Comparison of ENCODE assay signal across 9 cellular contexts in genomic region chr3:197367081-197367780, GRCh38.
DNase-seq lines count a peak whose midpoint lies in the region; ATAC-seq and TF ChIP-seq lines count a peak whose summit lies in the region.
"Had no signal": no experiment of that assay in that cellular context is flagged by ENCODE, and none has a peak within 500 bp of the region (broad histone marks: within the 10 kb centered on the region; RNA-seq: fewer than 3 reads in every experiment).

No MANE protein-coding gene starts in this region.

- peaks cover 22% of the 10 kb centered on the region for H3F3A ChIP-seq in smooth muscle cell (ENCODE audit: low read depth)

- no peak overlapping the region for H3T11ph ChIP-seq in H9 (ENCODE audit: low read length)

- no peak overlapping the region for H3K9ac ChIP-seq in H9 (ENCODE audit: extremely low read depth, insufficient read length, low read length)
- no peak overlapping the region for H3K9ac ChIP-seq in smooth muscle cell (ENCODE audit: low read depth)

- H3K79me2 ChIP-seq in H9 (ENCODE audit: insufficient read depth, low read length) (no peaks in the 10 kb centered on the region), smooth muscle cell (ENCODE audit: low read depth) (no peaks in the 10 kb centered on the region)

- H3K23ac ChIP-seq in H9 (ENCODE audit: insufficient read length, low read depth, low read length), result no peak overlapping the region

- no peak overlapping the region for H2BK12ac ChIP-seq in H9 (ENCODE audit: insufficient read length, low read depth, low read length)

- POLR2A ChIA-PET in CD8-positive, alpha-beta memory T cell (lab: Charles Lee), result no interaction called here

- H3K4me1 Mint-ChIP-seq in H9, result peaks cover 54 to 61% of the 10 kb centered on the region in 2 experiments
- H3K4me1 Mint-ChIP-seq in CD8-positive, alpha-beta memory T cell, result no peaks in the 10 kb centered on the region

- H2AFZ ChIP-seq in H9 (ENCODE audit: low read length) (no peak overlapping the region), smooth muscle cell (ENCODE audit: low read depth) (no peak overlapping the region)

- H3K23me2 ChIP-seq in H9 (ENCODE audit: insufficient read length, low read depth, low read length, poor library complexity, severe bottlenecking), result no peaks in the 10 kb centered on the region

- TF ChIP-seq CTCF in H9 (conservative IDR thresholded peaks at IDR 0.05) (no peak), smooth muscle cell (IDR thresholded peaks at IDR 0.05; ENCODE audit: borderline replicate concordance, insufficient read depth, poor library complexity, severe bottlenecking) (no peak)

- no peak overlapping the region for H2BK120ac ChIP-seq in H9 (ENCODE audit: low read depth, low read length, poor library complexity, severe bottlenecking)

- no peak for DNase-seq in H9
- peak; percentile 87 for DNase-seq in NCI-H69 (lab: John Stamatoyannopoulos, UW)
- DNase-seq in epithelial cell of prostate (ENCODE audit: low read depth, low spot score), result peak; percentile 86
- DNase-seq in smooth muscle cell (lab: John Stamatoyannopoulos, UW; ENCODE audit: unreplicated experiment), result peak; percentile 15
- DNase-seq in CD8-positive, alpha-beta memory T cell, result no peak
- DNase-seq in left colon, result no peak

- H2BK15ac ChIP-seq in H9 (ENCODE audit: low read depth, low read length), result no peak overlapping the region

- peaks cover 0 to 4% (median 0%) of the 10 kb centered on the region in 3 experiments; a peak in 3 of 7 replicates for H3K36me3 Mint-ChIP-seq in H9 (ENCODE audit: insufficient read depth in 1 of 3, low read depth in 3 of 3)
- no peaks in the 10 kb centered on the region for H3K36me3 Mint-ChIP-seq in CD8-positive, alpha-beta memory T cell

- H3K4me3 Mint-ChIP-seq in H9, result no peak overlapping the region
- H3K4me3 Mint-ChIP-seq in CD8-positive, alpha-beta memory T cell, result no peak overlapping the region
- H3K4me3 Mint-ChIP-seq: dendritic cell treated with granulocyte-macrophage colony-stimulating factor and Interleukin-4, amounts not matched to agents 40 ng/mL and 50 ng/mL, for 4 days had no signal

- H4K20me1 ChIP-seq in H9 (ENCODE audit: control insufficient read depth, insufficient read depth, insufficient read length) (no peaks in the 10 kb centered on the region), smooth muscle cell (ENCODE audit: low read depth) (no peaks in the 10 kb centered on the region)

- no peak overlapping the region for H2BK20ac ChIP-seq in H9 (ENCODE audit: low read depth, low read length, poor library complexity, severe bottlenecking)

- H3K36me3 ChIP-seq in smooth muscle cell (ENCODE audit: low read depth), result no peaks in the 10 kb centered on the region
- H3K36me3 ChIP-seq in CD8-positive, alpha-beta memory T cell (ENCODE audit: insufficient read depth, low read length), result no peaks in the 10 kb centered on the region

- no peak overlapping the region for H4K91ac ChIP-seq in H9 (ENCODE audit: insufficient read length, low read depth, low read length)

- H2AK5ac ChIP-seq in H9 (ENCODE audit: insufficient read length, low read length), result no peak overlapping the region

- H3K9me3 ChIP-seq in H9 (ENCODE audit: control insufficient read depth, low read depth, low read length), result no peaks in the 10 kb centered on the region
- H3K9me3 ChIP-seq in smooth muscle cell (replicated peaks; ENCODE audit: low read depth), result no peaks in the 10 kb centered on the region
- H3K9me3 ChIP-seq in CD8-positive, alpha-beta memory T cell (ENCODE audit: low read length), result no peaks in the 10 kb centered on the region

- H3K27ac Mint-ChIP-seq in H9, result peak overlapping the region in 2 of 3 experiments; percentile 79; a peak in 3 of 7 replicates
- peak overlapping the region in 1 of 8 donors; percentile 31 for H3K27ac Mint-ChIP-seq in CD8-positive, alpha-beta memory T cell
- H3K27ac Mint-ChIP-seq: dendritic cell treated with granulocyte-macrophage colony-stimulating factor and Interleukin-4, amounts not matched to agents 40 ng/mL and 50 ng/mL, for 4 days had no signal

- ATAC-seq in HG03025 (IDR thresholded peaks at IDR 0.05; ENCODE audit: low FRiP score, unreplicated experiment) (no peak), left colon (no peak), GM21717 (IDR thresholded peaks at IDR 0.05; ENCODE audit: unreplicated experiment) (no peak)

- no peak overlapping the region for H4K5ac ChIP-seq in H9 (ENCODE audit: insufficient read length, low read depth, low read length)

- CTCF ChIA-PET in CD8-positive, alpha-beta memory T cell (lab: Charles Lee), result no interaction called here

- intact Hi-C loops in left colon (cut with DNase I, micrococcal nuclease), result no loop called here

- H3K27me3 ChIP-seq in H9 (ENCODE audit: insufficient read depth, low read length) (no peaks in the 10 kb centered on the region), smooth muscle cell (ENCODE audit: low read depth) (no peaks in the 10 kb centered on the region)
- H3K27me3 ChIP-seq in CD8-positive, alpha-beta memory T cell (ENCODE audit: insufficient read depth, low read length, poor library complexity, severe bottlenecking), result peaks cover 4% of the 10 kb centered on the region

- H3K27ac ChIP-seq in H9 (ENCODE audit: insufficient read length, low read depth, low read length) (no peak overlapping the region), epithelial cell of prostate (peak overlapping the region; percentile 81), smooth muscle cell (ENCODE audit: low read depth) (peak overlapping the region; percentile 57)
- H3K27ac ChIP-seq in CD8-positive, alpha-beta memory T cell (ENCODE audit: low read depth, low read length), result no peak overlapping the region

- H3K4me2 ChIP-seq in H9 (ENCODE audit: insufficient read depth, insufficient read length, low read length), result no peak overlapping the region
- peak overlapping the region; percentile 78 for H3K4me2 ChIP-seq in smooth muscle cell

- H3K4me1 ChIP-seq in H9 (ENCODE audit: insufficient read depth, low read length), result peaks cover 15% of the 10 kb centered on the region; the same call in 1 of the 2 replicates
- peaks cover 61% of the 10 kb centered on the region for H3K4me1 ChIP-seq in smooth muscle cell (ENCODE audit: low read depth)
- H3K4me1 ChIP-seq in CD8-positive, alpha-beta memory T cell (ENCODE audit: insufficient read depth, low read length), result no peaks in the 10 kb centered on the region

- no peak overlapping the region for H3K4ac ChIP-seq in H9 (ENCODE audit: low read depth, low read length)

- no peaks in the 10 kb centered on the region for H3K79me1 ChIP-seq in H9 (ENCODE audit: insufficient read depth, low read depth, low read length, poor library complexity, severe bottlenecking)

- no peak overlapping the region for H2BK5ac ChIP-seq in H9 (ENCODE audit: insufficient read length, low read length)

- no peaks in the 10 kb centered on the region; a peak in 1 of 5 replicates for H3K9me3 Mint-ChIP-seq in H9
- H3K9me3 Mint-ChIP-seq in CD8-positive, alpha-beta memory T cell, result no peaks in the 10 kb centered on the region
- H3K9me3 Mint-ChIP-seq: dendritic cell treated with granulocyte-macrophage colony-stimulating factor and Interleukin-4, amounts not matched to agents 40 ng/mL and 50 ng/mL, for 4 days had no signal

- no peak overlapping the region for H3K56ac ChIP-seq in H9 (ENCODE audit: insufficient read length, low read depth, low read length)

- H3K18ac ChIP-seq in H9 (ENCODE audit: insufficient read length, low read depth, low read length), result no peak overlapping the region

- H3K14ac ChIP-seq in H9 (ENCODE audit: insufficient read depth, low read length), result no peak overlapping the region

- H4K8ac ChIP-seq in H9 (replicated peaks; ENCODE audit: insufficient read length, low read depth, low read length), result no peak overlapping the region

- no CpG with 5 or more reads among the region's 13 CpGs for WGBS in H9 (ENCODE audit: extremely low coverage, insufficient read length, low lambda C conversion rate)
- WGBS in smooth muscle cell (ENCODE audit: low lambda C conversion rate), result 36% methylated on average over 13 of the region's 13 CpGs

- no peak overlapping the region for H3K4me3 ChIP-seq in smooth muscle cell
- H3K4me3 ChIP-seq in CD8-positive, alpha-beta memory T cell (ENCODE audit: low read length), result no peak overlapping the region

- H3K27me3 Mint-ChIP-seq in H9 (ENCODE audit: low read depth), result no peaks in the 10 kb centered on the region; the same call in 1 of the 2 replicates
- H3K27me3 Mint-ChIP-seq in CD8-positive, alpha-beta memory T cell, result peaks cover 23 to 46% of the 10 kb centered on the region in 2 donors

Comparison
In these comparisons a context has a peak if more than half of its experiments do, and no peak if none do; other contexts are left out.
1. DNase-seq: peak in NCI-H69 (single experiment), epithelial cell of prostate (single experiment) and smooth muscle cell (single experiment); none in H9 (single experiment), CD8-positive, alpha-beta memory T cell (0 of 5) and left colon (0 of 2).
2. H3K27ac ChIP-seq: peak in epithelial cell of prostate (single experiment) and smooth muscle cell (single experiment); none in H9 (single experiment) and CD8-positive, alpha-beta memory T cell (single experiment).